In genomic region chr3:117019082-117019713, GRCh38 we compare ENCODE assay signal across 8 cellular contexts.
DNase-seq lines count a peak whose midpoint lies in the region; ATAC-seq, FAIRE-seq and TF ChIP-seq lines count a peak whose summit lies in the region.

No MANE protein-coding gene starts in this region.

- FAIRE-seq in RCC 7860 (lab: Jason Lieb, UNC), result no peak

- TF ChIP-seq POLR2A in testis (IDR thresholded peaks at IDR 0.05), result no peak

- peak; percentile 17 for DNase-seq in stimulated activated CD4-positive, alpha-beta T cell treated with anti-CD3 and anti-CD28 coated beads, Interleukin-1b, Interleukin-23, amount 100 ng/mL, for 48 hours
- no peak for DNase-seq in stimulated activated CD4-positive, alpha-beta T cell treated with anti-CD3 and anti-CD28 coated beads, Interleukin-4, amount 100 ng/mL, for 1 hour
- DNase-seq in HAP-1 (ENCODE audit: low spot score in 2 of 2) (peak; percentile 86 to 90), RCC 7860 (ENCODE audit: low spot score) (peak; percentile 35), choroid plexus epithelial cell (ENCODE audit: low read depth) (peak; percentile 85), left lung (peak in 1 of 2 donors; percentile 32), testis (peak; percentile 80)

- in situ Hi-C loops in HAP-1 (cut with MboI; ENCODE audit: low sequenced_read_pairs), result loop anchor here (5.0 to 25.0 kb wide), 3 partner anchors 244 to 518 kb away; no protein-coding TSS in a partner anchor

- TF ChIP-seq CTCF in LNCAP (IDR thresholded peaks at IDR 0.05) (peak; percentile 85), choroid plexus epithelial cell (conservative IDR thresholded peaks at IDR 0.05; ENCODE audit: low read depth, low read length) (peak; percentile 92), left lung (IDR thresholded peaks at IDR 0.05) (peak; percentile 59 to 64), testis (IDR thresholded peaks at IDR 0.05) (peak; percentile 43 to 80 (median 62))

- WGBS in testis, 2 donors, result 26 to 31% methylated on average over 7 of the region's 7 CpGs

- H3K27me3 ChIP-seq in HAP-1 (ENCODE audit: low read depth), result no peaks in the 10 kb centered on the region
- H3K27me3 ChIP-seq in left lung, result no peaks in the 10 kb centered on the region
- no peaks in the 10 kb centered on the region for H3K27me3 ChIP-seq in testis

- H3K4me1 ChIP-seq in HAP-1 (peaks cover 37% of the 10 kb centered on the region), left lung (peaks cover 3 to 4% of the 10 kb centered on the region in 2 donors), testis (no peaks in the 10 kb centered on the region)

- intact Hi-C loops in left lung (cut with DNase I) (loop anchor here in 1 of 2 donors (10.0 kb wide), 1 partner anchor 506 kb away; no protein-coding TSS in a partner anchor), testis (cut with DNase I; ENCODE audit: low total_unique reads) (no loop called here)

- H3K36me3 ChIP-seq in HAP-1 (replicated peaks), result no peaks in the 10 kb centered on the region
- H3K36me3 ChIP-seq in left lung, result no peaks in the 10 kb centered on the region
- H3K36me3 ChIP-seq in testis (ENCODE audit: low read depth, missing control alignments), result no peaks in the 10 kb centered on the region

- H3K4me3 ChIP-seq in HAP-1, result no peak overlapping the region
- H3K4me3 ChIP-seq in choroid plexus epithelial cell (ENCODE audit: low read depth, low read length), result no peak overlapping the region
- H3K4me3 ChIP-seq in left lung, result no peak overlapping the region
- no peak overlapping the region for H3K4me3 ChIP-seq in testis

- ATAC-seq in left lung, result peak; percentile 95

- H3K9me3 ChIP-seq in HAP-1 (no peaks in the 10 kb centered on the region), left lung (no peaks in the 10 kb centered on the region), testis (no peaks in the 10 kb centered on the region)

- H3K27ac ChIP-seq in left lung (no peak overlapping the region), testis (no peak overlapping the region)
